Comparison of ENCODE assay signal across 11 cellular contexts in genomic region chr7:837001-837400, GRCh38. TPM values are rescaled to one million over a fixed set of nuclear protein-coding genes. Genes with fewer than 3 reads are reported as not detected.
DNase-seq lines count a peak whose midpoint lies in the region; ATAC-seq and TF ChIP-seq lines count a peak whose summit lies in the region.
"Had no signal": no experiment of that assay in that cellular context is flagged by ENCODE, and none has a peak within 500 bp of the region (broad histone marks: within the 10 kb centered on the region; RNA-seq: fewer than 3 reads in every experiment).

No MANE protein-coding gene starts in this region.

- no peaks in the 10 kb centered on the region for H3K27me3 Mint-ChIP-seq in activated naive CD8-positive, alpha-beta T cell
- H3K27me3 Mint-ChIP-seq in activated naive CD8-positive, alpha-beta T cell treated with anti-CD3 and anti-CD28 coated beads, Interleukin-2, amount 50 U/mL, for 24 hours, result no peaks in the 10 kb centered on the region
- no peaks in the 10 kb centered on the region for H3K27me3 Mint-ChIP-seq in naive thymus-derived CD8-positive, alpha-beta T cell
- no peaks in the 10 kb centered on the region for H3K27me3 Mint-ChIP-seq in activated CD4-positive, alpha-beta T cell treated with anti-CD3 and anti-CD28 coated beads for 36 hours
- H3K27me3 Mint-ChIP-seq in activated CD8-positive, alpha-beta T cell treated with anti-CD3 and anti-CD28 coated beads for 36 hours, result no peaks in the 10 kb centered on the region
- H3K27me3 Mint-ChIP-seq: naive B cell had no signal

- TF ChIP-seq CTCF in activated CD8-positive, alpha-beta T cell treated with anti-CD3 and anti-CD28 coated beads for 36 hours (IDR thresholded peaks at IDR 0.05), result no peak

- ATAC-seq in activated naive CD8-positive, alpha-beta T cell treated with anti-CD3 and anti-CD28 coated beads, Interleukin-2, amount 50 U/mL, for 24 hours, result no peak
- ATAC-seq in esophagus mucosa (peak; percentile 2), GM19467 (IDR thresholded peaks at IDR 0.05; ENCODE audit: unreplicated experiment) (no peak)
- no peak for ATAC-seq in naive thymus-derived CD8-positive, alpha-beta T cell
- ATAC-seq in activated CD4-positive, alpha-beta T cell treated with anti-CD3 and anti-CD28 coated beads for 36 hours, result no peak
- no peak for ATAC-seq in activated CD8-positive, alpha-beta T cell treated with anti-CD3 and anti-CD28 coated beads for 36 hours

- DNase-seq in activated naive CD8-positive, alpha-beta T cell treated with anti-CD3 and anti-CD28 coated beads, Interleukin-2, amount 50 U/mL, for 24 hours, result no peak
- peak in 1 of 10 donors; percentile 18 for DNase-seq in naive thymus-derived CD8-positive, alpha-beta T cell
- no peak for DNase-seq in activated CD4-positive, alpha-beta T cell treated with anti-CD3 and anti-CD28 coated beads for 36 hours
- no peak for DNase-seq in cerebellar nuclear complex (lab: John Stamatoyannopoulos, UW)
- no peak for DNase-seq in activated CD8-positive, alpha-beta T cell treated with anti-CD3 and anti-CD28 coated beads for 36 hours
- DNase-seq: MG63, naive B cell had no signal

- CTCF ChIA-PET in activated CD4-positive, alpha-beta T cell treated with anti-CD3 and anti-CD28 coated beads for 36 hours (lab: Charles Lee), result interaction anchor here (0.8 to 1.3 kb wide), 2 partner anchors 19 to 28 kb away, joined by 3 to 5 read pairs; no protein-coding TSS in a partner anchor
- CTCF ChIA-PET in activated CD8-positive, alpha-beta T cell treated with anti-CD3 and anti-CD28 coated beads for 36 hours (lab: Charles Lee), result interaction anchor here (1.8 kb wide), 1 partner anchor 51 kb away, joined by 5 read pairs; no protein-coding TSS in a partner anchor

- no peaks in the 10 kb centered on the region for H3K9me3 Mint-ChIP-seq in activated naive CD8-positive, alpha-beta T cell (ENCODE audit: low read depth)
- H3K9me3 Mint-ChIP-seq in activated naive CD8-positive, alpha-beta T cell treated with anti-CD3 and anti-CD28 coated beads, Interleukin-2, amount 50 U/mL, for 24 hours, result no peaks in the 10 kb centered on the region
- no peaks in the 10 kb centered on the region for H3K9me3 Mint-ChIP-seq in naive thymus-derived CD8-positive, alpha-beta T cell
- H3K9me3 Mint-ChIP-seq in activated CD4-positive, alpha-beta T cell treated with anti-CD3 and anti-CD28 coated beads for 36 hours (ENCODE audit: low read depth), result no peaks in the 10 kb centered on the region
- no peaks in the 10 kb centered on the region for H3K9me3 Mint-ChIP-seq in activated CD8-positive, alpha-beta T cell treated with anti-CD3 and anti-CD28 coated beads for 36 hours
- H3K9me3 Mint-ChIP-seq: dendritic cell treated with granulocyte-macrophage colony-stimulating factor and Interleukin-4, amounts not matched to agents 40 ng/mL and 50 ng/mL, for 4 days; naive B cell had no signal

- POLR2A ChIA-PET in naive thymus-derived CD8-positive, alpha-beta T cell (lab: Charles Lee), result no interaction called here
- POLR2A ChIA-PET in activated CD4-positive, alpha-beta T cell treated with anti-CD3 and anti-CD28 coated beads for 36 hours (lab: Charles Lee), result interaction anchor here (0.6 kb wide), 1 partner anchor 24 kb away, joined by 3 read pairs; no protein-coding TSS in a partner anchor
- POLR2A ChIA-PET in activated CD8-positive, alpha-beta T cell treated with anti-CD3 and anti-CD28 coated beads for 36 hours (lab: Charles Lee), result interaction anchor here (1.0 kb wide), 1 partner anchor 474 kb away, joined by 4 read pairs; no protein-coding TSS in a partner anchor

- H3K27ac Mint-ChIP-seq in activated naive CD8-positive, alpha-beta T cell, result peak overlapping the region; percentile 50
- no peak overlapping the region for H3K27ac Mint-ChIP-seq in activated naive CD8-positive, alpha-beta T cell treated with anti-CD3 and anti-CD28 coated beads, Interleukin-2, amount 50 U/mL, for 24 hours
- H3K27ac Mint-ChIP-seq in naive thymus-derived CD8-positive, alpha-beta T cell, result peak overlapping the region in 6 of 10 donors; percentile 20 to 77 (median 35)
- no peak overlapping the region for H3K27ac Mint-ChIP-seq in activated CD4-positive, alpha-beta T cell treated with anti-CD3 and anti-CD28 coated beads for 36 hours
- H3K27ac Mint-ChIP-seq in activated CD8-positive, alpha-beta T cell treated with anti-CD3 and anti-CD28 coated beads for 36 hours, result no peak overlapping the region
- H3K27ac Mint-ChIP-seq: dendritic cell treated with granulocyte-macrophage colony-stimulating factor and Interleukin-4, amounts not matched to agents 40 ng/mL and 50 ng/mL, for 4 days had no signal

- peaks cover 10% of the 10 kb centered on the region for H3K36me3 Mint-ChIP-seq in activated naive CD8-positive, alpha-beta T cell
- peaks cover 21% of the 10 kb centered on the region for H3K36me3 Mint-ChIP-seq in activated naive CD8-positive, alpha-beta T cell treated with anti-CD3 and anti-CD28 coated beads, Interleukin-2, amount 50 U/mL, for 24 hours (ENCODE audit: low read depth)
- H3K36me3 Mint-ChIP-seq in naive thymus-derived CD8-positive, alpha-beta T cell, result peaks cover 0 to 57% (median 8%) of the 10 kb centered on the region in 3 donors
- peaks cover 31% of the 10 kb centered on the region for H3K36me3 Mint-ChIP-seq in activated CD4-positive, alpha-beta T cell treated with anti-CD3 and anti-CD28 coated beads for 36 hours (ENCODE audit: low read depth)
- H3K36me3 Mint-ChIP-seq in activated CD8-positive, alpha-beta T cell treated with anti-CD3 and anti-CD28 coated beads for 36 hours (ENCODE audit: low read depth), result peaks cover 19% of the 10 kb centered on the region

- intact Hi-C loops in activated CD4-positive, alpha-beta T cell treated with anti-CD3 and anti-CD28 coated beads for 36 hours (cut with DNase I, micrococcal nuclease), result no loop called here
- intact Hi-C loops in activated CD8-positive, alpha-beta T cell treated with anti-CD3 and anti-CD28 coated beads for 36 hours (cut with micrococcal nuclease), result no loop called here

- no peak overlapping the region for H3K4me3 Mint-ChIP-seq in activated naive CD8-positive, alpha-beta T cell
- no peak overlapping the region for H3K4me3 Mint-ChIP-seq in activated naive CD8-positive, alpha-beta T cell treated with anti-CD3 and anti-CD28 coated beads, Interleukin-2, amount 50 U/mL, for 24 hours
- no peak overlapping the region for H3K4me3 Mint-ChIP-seq in naive thymus-derived CD8-positive, alpha-beta T cell
- H3K4me3 Mint-ChIP-seq in activated CD4-positive, alpha-beta T cell treated with anti-CD3 and anti-CD28 coated beads for 36 hours, result no peak overlapping the region
- H3K4me3 Mint-ChIP-seq in activated CD8-positive, alpha-beta T cell treated with anti-CD3 and anti-CD28 coated beads for 36 hours, result no peak overlapping the region
- H3K4me3 Mint-ChIP-seq: dendritic cell treated with granulocyte-macrophage colony-stimulating factor and Interleukin-4, amounts not matched to agents 40 ng/mL and 50 ng/mL, for 4 days; naive B cell had no signal

- H3K4me1 Mint-ChIP-seq in activated naive CD8-positive, alpha-beta T cell (ENCODE audit: low read depth), result peaks cover 27% of the 10 kb centered on the region
- H3K4me1 Mint-ChIP-seq in activated naive CD8-positive, alpha-beta T cell treated with anti-CD3 and anti-CD28 coated beads, Interleukin-2, amount 50 U/mL, for 24 hours, result peaks cover 30% of the 10 kb centered on the region
- H3K4me1 Mint-ChIP-seq in naive thymus-derived CD8-positive, alpha-beta T cell, result peaks cover 13 to 40% (median 29%) of the 10 kb centered on the region in 4 donors
- peaks cover 28% of the 10 kb centered on the region for H3K4me1 Mint-ChIP-seq in activated CD4-positive, alpha-beta T cell treated with anti-CD3 and anti-CD28 coated beads for 36 hours
- H3K4me1 Mint-ChIP-seq in activated CD8-positive, alpha-beta T cell treated with anti-CD3 and anti-CD28 coated beads for 36 hours (ENCODE audit: low read depth), result peaks cover 30% of the 10 kb centered on the region

RNA-seq across cellular contexts. Expression of gene SUN1, which starts 4.7 kb away (rescaled TPM):
- total RNA-seq in esophagus mucosa, result 63.0 TPM
- total RNA-seq in naive thymus-derived CD8-positive, alpha-beta T cell, result 100 to 1,000 TPM; 194 to 198 TPM
- polyA plus RNA-seq in naive thymus-derived CD8-positive, alpha-beta T cell, result 10 to 100 TPM; 26.1 to 37.5 (median 27.9) TPM
- total RNA-seq in activated CD4-positive, alpha-beta T cell treated with anti-CD3 and anti-CD28 coated beads for 36 hours, result 10 to 100 TPM; 71.3 to 74.6 TPM
- 10 to 100 TPM; 71.3 to 71.6 TPM for total RNA-seq in activated CD8-positive, alpha-beta T cell treated with anti-CD3 and anti-CD28 coated beads for 36 hours

RNA-seq across cellular contexts. Expression of gene GET4, which starts 39.4 kb away (rescaled TPM):
- 21.6 TPM for total RNA-seq in esophagus mucosa
- 10 to 100 TPM; 61.4 to 64.1 TPM for total RNA-seq in naive thymus-derived CD8-positive, alpha-beta T cell
- polyA plus RNA-seq in naive thymus-derived CD8-positive, alpha-beta T cell, result 10 to 100 TPM; 23.0 to 34.6 (median 23.6) TPM
- 10 to 100 TPM; 17.7 to 29.7 TPM for total RNA-seq in activated CD4-positive, alpha-beta T cell treated with anti-CD3 and anti-CD28 coated beads for 36 hours
- total RNA-seq in activated CD8-positive, alpha-beta T cell treated with anti-CD3 and anti-CD28 coated beads for 36 hours, result 10 to 100 TPM; 20.6 to 31.9 TPM

Comparison
In these comparisons a context has a peak if more than half of its experiments do, and no peak if none do; other contexts are left out.
1. H3K27ac Mint-ChIP-seq: peak in activated naive CD8-positive, alpha-beta T cell (single experiment) and naive thymus-derived CD8-positive, alpha-beta T cell (6 of 10); none in activated naive CD8-positive, alpha-beta T cell treated with anti-CD3 and anti-CD28 coated beads, Interleukin-2, amount 50 U/mL, for 24 hours (single experiment), activated CD4-positive, alpha-beta T cell treated with anti-CD3 and anti-CD28 coated beads for 36 hours (single experiment) and activated CD8-positive, alpha-beta T cell treated with anti-CD3 and anti-CD28 coated beads for 36 hours (single experiment).